In the genomic region with DNA sequence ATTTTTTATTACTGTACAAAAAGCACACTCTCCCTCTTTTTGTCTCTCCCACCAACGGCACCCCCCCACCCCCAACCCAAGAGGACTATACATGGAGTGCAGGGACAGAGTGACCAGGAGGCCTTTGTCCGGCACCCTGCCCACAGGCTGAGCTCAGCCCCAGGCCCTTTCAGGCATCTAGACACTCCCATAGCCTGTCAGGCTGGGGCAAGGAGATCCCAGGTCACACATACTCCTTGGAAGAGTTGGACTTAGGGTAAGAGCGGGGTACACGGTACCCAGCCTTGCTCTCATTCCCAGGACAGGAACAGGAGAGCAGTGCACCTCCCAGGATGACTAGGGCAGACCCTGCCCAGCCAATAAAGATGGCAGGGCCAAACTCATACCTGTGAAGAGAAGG, we compare ENCODE assay signal across 1 cellular context.
A peak's percentile ranks its signal among the peaks of the same experiment; 100 is the strongest.
TF ChIP-seq lines count a peak whose summit lies in the region.

No MANE protein-coding gene starts in this region.

TF ChIP-seq in H1, 55 proteins besides CTCF, POLR2A, EP300 and RAD21:
- no peak for TF ChIP-seq POU5F1 (IDR thresholded peaks at IDR 0.05; ENCODE audit: low read depth, low read length)
- TF ChIP-seq POLR2AphosphoS5 (IDR thresholded peaks at IDR 0.05; ENCODE audit: low read depth, low read length), result peak; percentile 63
TF ChIP-seq in H1: peak in this region for 1.
